In genomic region chr2:218285604-218286003, GRCh38 we compare ENCODE assay signal across 1 cellular context.
TF ChIP-seq lines count a peak whose summit lies in the region.

No MANE protein-coding gene starts in this region.

TF ChIP-seq in K562, 482 proteins besides CTCF, POLR2A, EP300 and RAD21:
- no peak for TF ChIP-seq ZNF707 (CRISPR knock-in tag; conservative IDR thresholded peaks at IDR 0.05)
- no peak for TF ChIP-seq USF2 (CRISPR knock-in tag; IDR thresholded peaks at IDR 0.05)
- TF ChIP-seq CGGBP1 (CRISPR knock-in tag; IDR thresholded peaks at IDR 0.05): no peak
- no peak for TF ChIP-seq CHCHD3 (CRISPR knock-in tag; IDR thresholded peaks at IDR 0.05)
- no peak for TF ChIP-seq KDM4B (IDR thresholded peaks at IDR 0.05; ENCODE audit: borderline replicate concordance in 2 of 2, low read depth in 1 of 2)
- TF ChIP-seq ZBTB1 (CRISPR knock-in tag; IDR thresholded peaks at IDR 0.05; ENCODE audit: borderline replicate concordance, low read depth): no peak
- TF ChIP-seq ZNF445 (CRISPR knock-in tag; IDR thresholded peaks at IDR 0.05; ENCODE audit: low read depth): no peak
- no peak for TF ChIP-seq ZNF511 (CRISPR knock-in tag; IDR thresholded peaks at IDR 0.05)
- TF ChIP-seq XRCC5 (IDR thresholded peaks at IDR 0.05; ENCODE audit: low read depth, low read length): no peak
- no peak for TF ChIP-seq NR4A1 (CRISPR knock-in tag; IDR thresholded peaks at IDR 0.05)
- TF ChIP-seq NR4A1 (tag; IDR thresholded peaks at IDR 0.05): no peak
- no peak for TF ChIP-seq SMC3 (conservative IDR thresholded peaks at IDR 0.05; ENCODE audit: insufficient read depth, low read depth, low read length)
- TF ChIP-seq KDM1A (IDR thresholded peaks at IDR 0.05): no peak
- TF ChIP-seq RBM39 (optimal IDR thresholded peaks at IDR 0.05; ENCODE audit: low read depth, low read length): no peak
- no peak for TF ChIP-seq ZSCAN32 (CRISPR knock-in tag; IDR thresholded peaks at IDR 0.05)
- no peak for TF ChIP-seq YBX1 (IDR thresholded peaks at IDR 0.05)
- no peak for TF ChIP-seq HNRNPUL1 (IDR thresholded peaks at IDR 0.05; ENCODE audit: low read length)
- TF ChIP-seq TAF15 (IDR thresholded peaks at IDR 0.05; ENCODE audit: low read depth, low read length): no peak
- no peak for TF ChIP-seq SIN3B (IDR thresholded peaks at IDR 0.05; ENCODE audit: low read depth)
- TF ChIP-seq ZEB2 (IDR thresholded peaks at IDR 0.05): no peak
- no peak for TF ChIP-seq CEBPB (tag; IDR thresholded peaks at IDR 0.05)
